Comparison of ENCODE assay signal across 16 cellular contexts in genomic region chr3:116440196-116440595, GRCh38. TPM values are rescaled to one million over a fixed set of nuclear protein-coding genes. Genes with fewer than 3 reads are reported as not detected.
DNase-seq lines count a peak whose midpoint lies in the region; ATAC-seq, FAIRE-seq and TF ChIP-seq lines count a peak whose summit lies in the region.
"Had no signal": no experiment of that assay in that cellular context is flagged by ENCODE, and none has a peak within 500 bp of the region (broad histone marks: within the 10 kb centered on the region; RNA-seq: fewer than 3 reads in every experiment).

No MANE protein-coding gene starts in this region.

- no peaks in the 10 kb centered on the region for H3K4me1 ChIP-seq in HepG2 (ENCODE audit: insufficient read depth, low read length)
- H3K4me1 ChIP-seq in right lobe of liver = no peaks in the 10 kb centered on the region
- peaks cover 5 to 8% of the 10 kb centered on the region in 2 experiments; a peak in 3 of 4 replicates for H3K4me1 ChIP-seq in SK-N-SH (ENCODE audit: control insufficient read depth in 1 of 2, insufficient read depth in 2 of 2, low read depth in 1 of 2, low read length in 1 of 2)
- peaks cover 2% of the 10 kb centered on the region for H3K4me1 ChIP-seq in A673 (ENCODE audit: insufficient read depth, low read length, poor library complexity, severe bottlenecking)
- peaks cover 0 to 17% (median 0%) of the 10 kb centered on the region in 4 donors for H3K4me1 ChIP-seq in stomach
- H3K4me1 ChIP-seq: gastroesophageal sphincter had no signal

- intact Hi-C loops in HepG2 (cut with micrococcal nuclease; ENCODE audit: unreplicated experiment) (no loop called here), right lobe of liver (cut with DNase I) (no loop called here), A673 (cut with micrococcal nuclease; ENCODE audit: unreplicated experiment) (loop anchor here (10.0 kb wide), 2 partner anchors 315 to 455 kb away; no protein-coding TSS in a partner anchor), stomach (cut with DNase I; ENCODE audit: low total_unique reads) (no loop called here)

- no peaks in the 10 kb centered on the region for H4K20me1 ChIP-seq in HepG2 (ENCODE audit: insufficient read depth, low read length)
- H4K20me1 ChIP-seq in SK-N-SH (ENCODE audit: insufficient read depth) = no peaks in the 10 kb centered on the region

- H3K36me3 ChIP-seq in HepG2 (replicated peaks in 1 of 2; ENCODE audit: control insufficient read depth in 1 of 2, insufficient read depth in 2 of 2, low read length in 2 of 2) (no peaks in the 10 kb centered on the region), right lobe of liver (no peaks in the 10 kb centered on the region), SK-N-SH (replicated peaks in 1 of 2; ENCODE audit: control insufficient read depth in 1 of 2, insufficient read depth in 2 of 2, low read length in 1 of 2) (no peaks in the 10 kb centered on the region), A673 (ENCODE audit: insufficient read depth, low read length, poor library complexity, severe bottlenecking) (no peaks in the 10 kb centered on the region), stomach (no peaks in the 10 kb centered on the region)
- H3K36me3 ChIP-seq: gastroesophageal sphincter had no signal

- H3K9me3 ChIP-seq in HepG2 (ENCODE audit: low read length) (no peaks in the 10 kb centered on the region), right lobe of liver (no peaks in the 10 kb centered on the region), SK-N-SH (no peaks in the 10 kb centered on the region), A673 (ENCODE audit: low read depth, low read length, poor library complexity, severe bottlenecking) (no peaks in the 10 kb centered on the region), stomach (no peaks in the 10 kb centered on the region)
- H3K9me3 ChIP-seq: gastroesophageal sphincter had no signal

- no peak overlapping the region for H2AFZ ChIP-seq in HepG2 (ENCODE audit: low read length)
- H2AFZ ChIP-seq in SK-N-SH (ENCODE audit: low read depth) = peak overlapping the region; percentile 39; the same call in 1 of the 2 replicates

- POLR2A ChIA-PET in HepG2 (lab: Yijun Ruan, JAX) (no interaction called here), SK-N-SH (lab: Yijun Ruan, JAX) (no interaction called here), A673 (lab: Charles Lee; ENCODE audit: low non-redundant PET) (no interaction called here)

- H3K4me2 ChIP-seq in HepG2 (ENCODE audit: low read depth, low read length) (no peak overlapping the region), SK-N-SH (no peak overlapping the region)

- TF ChIP-seq POLR2A in HepG2 (IDR thresholded peaks at IDR 0.05; ENCODE audit: insufficient read depth in 1 of 2, low read depth in 2 of 2, low read length in 2 of 2) (no peak), right lobe of liver (IDR thresholded peaks at IDR 0.05) (no peak), stomach (IDR thresholded peaks at IDR 0.05) (no peak)

- H3K9me2 ChIP-seq in SK-N-SH = no peaks in the 10 kb centered on the region

- no peak for DNase-seq in HepG2 (ENCODE audit: low spot score)
- DNase-seq in right lobe of liver = no peak
- DNase-seq in SK-N-SH = no peak
- DNase-seq in fibroblast of mammary gland (ENCODE audit: low read depth) = peak; percentile 89
- DNase-seq in A673 (ENCODE audit: low spot score) = no peak
- DNase-seq in stomach = no peak
- no peak for DNase-seq in NCI-H1105 treated with DMSO at 0.1 percent for 48 hours (lab: John Stamatoyannopoulos, UW)
- DNase-seq: activated CD4-positive, CD25-positive, alpha-beta regulatory T cell; Karpas-422; NCI-H2107; trophoblast cell had no signal

- H3K27ac ChIP-seq in HepG2 (ENCODE audit: extremely low read length, insufficient read depth, low read length) (no peak overlapping the region), right lobe of liver (no peak overlapping the region), SK-N-SH (ENCODE audit: low read depth in 2 of 2, low read length in 1 of 2) (peak overlapping the region in 1 of 2 experiments; percentile 43; a peak in 1 of 4 replicates), A673 (ENCODE audit: low read depth, low read length, poor library complexity, severe bottlenecking) (no peak overlapping the region), stomach (no peak overlapping the region)
- H3K27ac ChIP-seq: gastroesophageal sphincter had no signal

- H3K27me3 ChIP-seq in HepG2 (ENCODE audit: control insufficient read depth in 1 of 2, insufficient read depth in 2 of 2, low read length in 2 of 2) (peaks cover 0 to 9% of the 10 kb centered on the region in 2 experiments; a peak in 1 of 5 replicates), right lobe of liver (no peaks in the 10 kb centered on the region), SK-N-SH (ENCODE audit: insufficient read depth) (no peaks in the 10 kb centered on the region), A673 (replicated peaks; ENCODE audit: insufficient read depth, low read depth, low read length, poor library complexity) (no peaks in the 10 kb centered on the region), stomach (peaks cover 0 to 6% (median 5%) of the 10 kb centered on the region in 3 donors)

- TF ChIP-seq CTCF in HepG2 (CRISPR knock-in tag; IDR thresholded peaks at IDR 0.05) = no peak
- no peak for TF ChIP-seq CTCF in right lobe of liver (IDR thresholded peaks at IDR 0.05)
- no peak for TF ChIP-seq CTCF in SK-N-SH (IDR thresholded peaks at IDR 0.05)
- no peak for TF ChIP-seq CTCF in fibroblast of mammary gland (conservative IDR thresholded peaks at IDR 0.05; ENCODE audit: control insufficient read depth, insufficient read depth, low read depth, low read length)
- TF ChIP-seq CTCF in A673 (conservative IDR thresholded peaks at IDR 0.05; ENCODE audit: low read depth, low read length) = no peak
- no peak for TF ChIP-seq CTCF in stomach (IDR thresholded peaks at IDR 0.05)

- no peak for TF ChIP-seq EP300 in HepG2 (IDR thresholded peaks at IDR 0.05; ENCODE audit: low read depth in 2 of 2, low read length in 2 of 2)
- TF ChIP-seq EP300 in HepG2 (CRISPR knock-in tag; IDR thresholded peaks at IDR 0.05; ENCODE audit: borderline replicate concordance) = no peak
- TF ChIP-seq EP300 in SK-N-SH (IDR thresholded peaks at IDR 0.05; ENCODE audit: borderline replicate concordance in 1 of 2, low read depth in 1 of 2, low read length in 1 of 2) = peak in 1 of 2 experiments; percentile 40; a peak in 1 of 4 replicates
- TF ChIP-seq EP300 in stomach (IDR thresholded peaks at IDR 0.05) = no peak

- BruUV-seq in HepG2 (replicated peaks; lab: Mats Ljungman, UMichigan) = no TSS peak
- BruUV-seq in A673 (replicated peaks; lab: Mats Ljungman, UMichigan) = no TSS peak

- CTCF ChIA-PET in HepG2 (lab: Yijun Ruan, JAX; ENCODE audit: low intra/inter-chr PET ratio, low total read pairs) = no interaction called here
- CTCF ChIA-PET in SK-N-SH (lab: Yijun Ruan, JAX) = interaction anchor here (0.5 kb wide), 1 partner anchor 34 kb away, joined by 3 read pairs; no protein-coding TSS in a partner anchor
- CTCF ChIA-PET in A673 (lab: Charles Lee) = no interaction called here

- in situ Hi-C loops in HepG2 (cut with HindIII; ENCODE audit: extremely low pct_ligation_motif_present, low pct_unique_long_range_greater_than_20kb) = no loop called here

- H3K9ac ChIP-seq in HepG2 (ENCODE audit: insufficient read depth, low read depth, low read length) = no peak overlapping the region
- no peak overlapping the region; the same call in 1 of the 2 replicates for H3K9ac ChIP-seq in SK-N-SH

- ATAC-seq in HepG2 (no peak), right lobe of liver (no peak), GM21360 (IDR thresholded peaks at IDR 0.05; ENCODE audit: unreplicated experiment) (no peak)
- ATAC-seq: gastroesophageal sphincter had no signal

- 2% methylated on average over 2 of the region's 2 CpGs for WGBS in HepG2 (ENCODE audit: low lambda C conversion rate)
- WGBS in right lobe of liver (ENCODE audit: insufficient coverage, low coverage, low lambda C conversion rate, missing lambda C conversion rate) = 38% methylated on average over 2 of the region's 2 CpGs
- WGBS in SK-N-SH (ENCODE audit: low lambda C conversion rate) = 27% methylated on average over 2 of the region's 2 CpGs
- 63 to 71% (median 68%) methylated on average over 2 of the region's 2 CpGs for WGBS in stomach, 5 donors

- H3K4me3 ChIP-seq in HepG2 (replicated peaks in 1 of 3; ENCODE audit: insufficient read depth in 1 of 3, low read depth in 2 of 3, low read length in 3 of 3) = no peak overlapping the region
- no peak overlapping the region for H3K4me3 ChIP-seq in right lobe of liver
- H3K4me3 ChIP-seq in SK-N-SH (ENCODE audit: low read depth in 2 of 2, low read length in 1 of 2) = no peak overlapping the region
- H3K4me3 ChIP-seq in fibroblast of mammary gland (ENCODE audit: control insufficient read depth, low read depth, low read length) = no peak overlapping the region
- no peak overlapping the region for H3K4me3 ChIP-seq in A673 (ENCODE audit: low read depth, low read length, poor library complexity, severe bottlenecking)
- no peak overlapping the region for H3K4me3 ChIP-seq in stomach
- H3K4me3 ChIP-seq: gastroesophageal sphincter had no signal

- H3F3A ChIP-seq in SK-N-SH (replicated peaks; ENCODE audit: insufficient read depth) = peaks cover 3% of the 10 kb centered on the region

- H3K79me2 ChIP-seq in HepG2 (ENCODE audit: insufficient read depth, low read length) = no peaks in the 10 kb centered on the region
- H3K79me2 ChIP-seq in SK-N-SH (ENCODE audit: insufficient read depth) = no peaks in the 10 kb centered on the region

- no peak for FAIRE-seq in HepG2 (lab: Jason Lieb, UNC)
- FAIRE-seq: D721Med, islet of Langerhans had no signal

- TF ChIP-seq RAD21 in HepG2 (CRISPR knock-in tag; IDR thresholded peaks at IDR 0.05) = no peak
- TF ChIP-seq RAD21 in SK-N-SH (IDR thresholded peaks at IDR 0.05; ENCODE audit: low read length) = no peak

RNA-seq across cellular contexts. Expression of gene LSAMP, which starts 5.1 kb away (rescaled TPM):
- total RNA-seq in HepG2 (2016; rRNA removed; fragmentation: Illumina TruSeq; extraction: Trizol) (not detected in 2 replicates), right lobe of liver (under 1 TPM in 5 of 6 experiments, not detected in 1; under 0.01 to 0.22 (median 0.12) TPM), A673 (2021) (10.1 and 12.5 TPM in 2 replicates), stomach (10 to 100 TPM in 1 of 5 donors, 1 to 10 TPM in 4; 1.2 to 20.7 (median 1.8) TPM)
- total RNA-seq in HepG2 (2016; cell fraction: cytosol; rRNA removed; fragmentation: Illumina TruSeq; extraction: Trizol; ENCODE audit: low read depth) = not detected in 2 replicates
- not detected in 2 replicates for total RNA-seq in HepG2 (2016; cell fraction: insoluble cytoplasmic fraction; rRNA removed; fragmentation: Illumina TruSeq; extraction: Trizol)
- not detected in 2 replicates for total RNA-seq in HepG2 (2016; cell fraction: membrane; rRNA removed; fragmentation: Illumina TruSeq; extraction: Trizol)
- total RNA-seq in HepG2 (2016; cell fraction: nucleus; rRNA removed; fragmentation: Illumina TruSeq; extraction: Trizol) = not detected in 2 replicates
- polyA plus RNA-seq in HepG2 (2011; rRNA removed) (not detected in 2 replicates), SK-N-SH (2012; rRNA removed) (5.5 and 6.6 TPM in 2 replicates), stomach (1 to 10 TPM; 1.1 to 1.8 (median 1.7) TPM)
- polyA plus RNA-seq in HepG2 (2011; cell fraction: cytosol; rRNA removed) = not detected in 2 replicates
- polyA plus RNA-seq in HepG2 (2011; cell fraction: nucleus; rRNA removed) = not detected in 2 replicates
- 0.05 and 0.12 TPM in 2 replicates for polyA plus RNA-seq in HepG2 (2012)
- not detected in 2 replicates for polyA plus RNA-seq in HepG2 (2016; cell fraction: cytosol; fragmentation: Illumina TruSeq; extraction: Trizol; ENCODE audit: low read depth)
- not detected in 2 replicates for polyA plus RNA-seq in HepG2 (2016; cell fraction: insoluble cytoplasmic fraction; fragmentation: Illumina TruSeq; extraction: Trizol; ENCODE audit: low read depth)
- polyA plus RNA-seq in HepG2 (2016; cell fraction: membrane; fragmentation: Illumina TruSeq; extraction: Trizol; ENCODE audit: low read depth) = not detected in 2 replicates
- not detected in 2 replicates for polyA plus RNA-seq in HepG2 (2016; cell fraction: nucleus; fragmentation: Illumina TruSeq; extraction: Trizol; ENCODE audit: insufficient read depth, low read depth)
- 0.02 and 0.20 TPM in 2 replicates for polyA minus RNA-seq in HepG2 (2011; rRNA and poly(A)+ RNA removed; ENCODE audit: low replicate concordance)
- not detected in 2 replicates for polyA minus RNA-seq in HepG2 (2011; cell fraction: cytosol; rRNA and poly(A)+ RNA removed)
- polyA minus RNA-seq in HepG2 (2011; cell fraction: nucleus; rRNA and poly(A)+ RNA removed) = under 0.01 and 0.13 TPM in 2 replicates
- 4.5 and 6.5 TPM in 2 replicates for polyA plus RNA-seq in SK-N-SH (2012; cell fraction: cytosol; rRNA removed)
- 9.9 TPM in 2 replicates for polyA plus RNA-seq in SK-N-SH (2012; cell fraction: nucleus; rRNA removed)
- total RNA-seq: dermis microvascular lymphatic vessel endothelial cell had no signal

Comparison
In these comparisons a context has a peak if more than half of its experiments do, and no peak if none do; other contexts are left out.
1. Of the 25 proteins assayed by ChIP-seq in both HepG2 and SK-N-SH: peak only in HepG2: none; only in SK-N-SH: FOSL2, JUND and TCF12; in both: none; in neither: 21; mixed calls (peak in some experiments, not most) for 1.